ENCODE assay signal across 15 cellular contexts in the genomic region with DNA sequence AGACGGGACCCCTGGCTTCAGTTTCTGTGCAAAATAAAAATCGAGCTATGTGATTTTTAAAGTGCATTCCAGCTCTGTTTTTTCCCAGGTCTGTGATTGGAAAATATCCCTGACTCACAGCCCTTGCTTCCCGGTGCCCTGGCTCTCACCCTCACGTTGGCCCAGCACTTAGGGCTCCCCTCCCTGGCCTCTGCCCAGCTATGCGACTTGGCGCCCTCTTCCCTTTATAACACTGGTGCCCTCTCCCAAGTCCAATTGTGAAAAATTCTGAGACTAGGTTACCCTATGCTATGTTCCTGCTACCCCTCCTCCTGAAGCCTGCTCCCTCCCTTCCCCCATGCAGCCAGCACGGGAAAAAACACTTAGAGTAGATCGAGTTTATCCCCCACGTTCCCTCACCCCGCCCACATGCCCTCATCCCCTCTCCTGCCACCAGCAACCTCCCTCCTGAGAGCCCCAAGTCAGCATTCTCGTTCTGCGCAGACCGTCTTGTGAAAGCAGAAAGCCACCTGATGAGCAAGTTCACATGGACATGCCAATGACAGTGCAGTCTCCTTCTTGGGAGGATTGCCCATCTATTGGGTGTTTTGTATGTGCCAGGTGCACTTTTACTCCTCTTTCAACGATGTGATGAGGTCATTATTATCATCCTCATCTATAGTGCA.
DNase-seq lines count a peak whose midpoint lies in the region; ATAC-seq and TF ChIP-seq lines count a peak whose summit lies in the region.
"Had no signal": no experiment of that assay in that cellular context is flagged by ENCODE, and none has a peak within 500 bp of the region (broad histone marks: within the 10 kb centered on the region; RNA-seq: fewer than 3 reads in every experiment).

No MANE protein-coding gene starts in this region.

- TF ChIP-seq CTCF in left ventricle myocardium inferior (IDR thresholded peaks at IDR 0.05; ENCODE audit: borderline replicate concordance) (no peak), coronary artery (IDR thresholded peaks at IDR 0.05) (no peak), nephron (IDR thresholded peaks at IDR 0.05; ENCODE audit: unreplicated experiment in 3 of 3) (no peak)

- no peak overlapping the region for H3K4me3 Mint-ChIP-seq in nephron
- H3K4me3 Mint-ChIP-seq: activated CD4-positive, alpha-beta memory T cell treated with anti-CD3 and anti-CD28 coated beads, Interleukin-2, amount 10 ng/mL, durations not matched to agents 7 days and 5 days; activated naive CD8-positive, alpha-beta T cell; stimulated activated naive CD8-positive, alpha-beta T cell treated with anti-CD3 and anti-CD28 coated beads, Interleukin-15, amount 100 ng/mL, for 72 hours had no signal

- peaks cover 25% of the 10 kb centered on the region for H3K4me1 ChIP-seq in left ventricle myocardium inferior

- intact Hi-C loops in Right ventricle myocardium superior (cut with DNase I) (no loop called here), left ventricle myocardium inferior (cut with micrococcal nuclease) (no loop called here)

- no peaks in the 10 kb centered on the region for H3K9me3 ChIP-seq in left ventricle myocardium inferior (replicated peaks)

- H3K27ac Mint-ChIP-seq in nephron, result peak overlapping the region; percentile 8 to 70 (median 26)
- H3K27ac Mint-ChIP-seq: activated CD4-positive, alpha-beta memory T cell treated with anti-CD3 and anti-CD28 coated beads, Interleukin-2, amount 10 ng/mL, durations not matched to agents 7 days and 5 days; activated naive CD8-positive, alpha-beta T cell; stimulated activated naive CD8-positive, alpha-beta T cell treated with anti-CD3 and anti-CD28 coated beads, Interleukin-15, amount 100 ng/mL, for 72 hours had no signal

- H3K27ac ChIP-seq in left ventricle myocardium inferior (replicated peaks), result no peak overlapping the region
- H3K27ac ChIP-seq in coronary artery, result peak overlapping the region; percentile 33 to 37

- H3K4me3 ChIP-seq in left ventricle myocardium inferior, result no peak overlapping the region
- peak overlapping the region; percentile 33 for H3K4me3 ChIP-seq in coronary artery

- ATAC-seq in Right ventricle myocardium superior (ENCODE audit: poor library complexity) (peak; percentile 79), GM18858 (IDR thresholded peaks at IDR 0.05; ENCODE audit: unreplicated experiment) (no peak), HG02642 (IDR thresholded peaks at IDR 0.05; ENCODE audit: poor library complexity, unreplicated experiment) (no peak)
- ATAC-seq: stimulated activated naive CD8-positive, alpha-beta T cell treated with anti-CD3 and anti-CD28 coated beads, Interleukin-15, amount 100 ng/mL, for 72 hours had no signal

- H3K27me3 Mint-ChIP-seq in nephron (ENCODE audit: low read depth), result peaks cover 17% of the 10 kb centered on the region
- H3K27me3 Mint-ChIP-seq: activated naive CD8-positive, alpha-beta T cell; stimulated activated naive CD8-positive, alpha-beta T cell treated with anti-CD3 and anti-CD28 coated beads, Interleukin-15, amount 100 ng/mL, for 72 hours had no signal

- no peaks in the 10 kb centered on the region for H3K9me3 Mint-ChIP-seq in nephron
- H3K9me3 Mint-ChIP-seq: activated CD4-positive, alpha-beta memory T cell treated with anti-CD3 and anti-CD28 coated beads, Interleukin-2, amount 10 ng/mL, durations not matched to agents 7 days and 5 days; stimulated activated naive CD8-positive, alpha-beta T cell treated with anti-CD3 and anti-CD28 coated beads, Interleukin-15, amount 100 ng/mL, for 72 hours had no signal

- peaks cover 45% of the 10 kb centered on the region for H3K4me1 Mint-ChIP-seq in nephron
- H3K4me1 Mint-ChIP-seq: activated CD4-positive, alpha-beta memory T cell treated with anti-CD3 and anti-CD28 coated beads, Interleukin-2, amount 10 ng/mL, durations not matched to agents 7 days and 5 days had no signal

- DNase-seq in Right ventricle myocardium superior (peak; percentile 66), left ventricle myocardium inferior (no peak), coronary artery (ENCODE audit: low spot score) (no peak), NCI-H2081 (lab: John Stamatoyannopoulos, UW) (no peak), SKM-1 (lab: John Stamatoyannopoulos, UW; ENCODE audit: unreplicated experiment) (no peak)
- DNase-seq: activated CD4-positive, alpha-beta memory T cell treated with anti-CD3 and anti-CD28 coated beads, Interleukin-2, amount 10 ng/mL, durations not matched to agents 7 days and 5 days; DND-41; effector CD4-positive, alpha-beta T cell; NCI-H1694; stimulated activated CD4-positive, alpha-beta T cell treated with anti-CD3 and anti-CD28 coated beads, Interleukin-4, amount 100 ng/mL, for 1 hour; stimulated activated naive CD8-positive, alpha-beta T cell treated with anti-CD3 and anti-CD28 coated beads, Interleukin-15, amount 100 ng/mL, for 72 hours had no signal

- H3K36me3 ChIP-seq in left ventricle myocardium inferior, result no peaks in the 10 kb centered on the region

- no peaks in the 10 kb centered on the region for H3K27me3 ChIP-seq in left ventricle myocardium inferior (ENCODE audit: low read depth)

- H3K36me3 Mint-ChIP-seq in nephron (ENCODE audit: low read depth), result no peaks in the 10 kb centered on the region
- H3K36me3 Mint-ChIP-seq: activated naive CD8-positive, alpha-beta T cell had no signal
